Comparison of ENCODE assay signal across 1 cellular context in the genomic region with DNA sequence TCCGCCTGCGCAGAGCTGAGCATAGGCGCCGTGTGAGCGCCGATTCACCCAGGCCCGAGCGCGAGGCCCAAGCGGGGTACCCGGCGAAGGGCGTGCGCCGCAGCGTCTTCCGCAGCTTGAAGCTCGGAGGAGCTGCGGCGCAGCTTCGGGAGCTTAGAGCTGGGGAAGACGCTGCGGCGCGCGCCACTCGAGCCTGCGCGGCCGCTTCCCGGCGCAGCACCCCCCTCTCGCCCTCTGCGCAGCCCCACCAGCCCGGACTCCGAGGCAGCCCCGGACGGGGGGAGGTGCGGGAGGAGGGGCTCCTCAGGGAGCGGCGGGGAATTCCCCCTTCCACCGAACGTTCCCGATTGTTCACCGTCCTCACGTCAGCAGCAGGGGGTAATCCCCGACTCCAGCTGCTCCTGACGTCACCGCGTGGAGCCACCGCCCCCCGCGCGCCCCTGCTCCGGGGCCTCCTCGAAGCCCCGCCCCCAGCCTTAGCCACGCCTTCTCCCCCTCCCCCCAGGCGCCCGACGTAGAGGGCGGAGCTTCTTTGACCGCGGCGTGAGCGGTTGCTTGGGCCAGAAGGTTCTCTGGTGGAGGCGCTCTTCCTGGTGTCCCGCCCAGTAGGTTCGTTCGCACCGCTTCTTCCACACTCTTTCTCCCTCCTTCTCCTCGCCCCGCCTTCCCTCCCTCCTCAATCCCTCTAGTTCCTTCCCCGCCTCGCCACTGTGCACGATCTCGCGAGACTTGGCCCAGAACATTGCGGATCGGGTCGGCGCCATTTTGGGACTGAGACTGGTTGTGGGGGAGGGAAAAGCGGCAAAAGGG.
TF ChIP-seq lines count a peak whose summit lies in the region.

Gene GPBP1 (plus strand): TSS at position 742 of the 810 bp plus-strand sequence. CDS start 40,072 bp downstream, outside the sequence.

TF ChIP-seq in HepG2, 621 proteins besides CTCF, POLR2A, EP300 and RAD21 (continued from another document and continues in another):
- TF ChIP-seq ZNF503 (CRISPR knock-in tag; IDR thresholded peaks at IDR 0.05) (peak; percentile 82; the same call in 1 of the 2 replicates), EEA1 (CRISPR knock-in tag; IDR thresholded peaks at IDR 0.05; ENCODE audit: borderline replicate concordance) (no peak), AKAP8 (CRISPR knock-in tag; IDR thresholded peaks at IDR 0.05) (0 out of 2 replicates have a peak, but pooled peaks have one; percentile 10), ZFP62 (CRISPR knock-in tag; IDR thresholded peaks at IDR 0.05) (0 out of 2 replicates have a peak, but pooled peaks have one; percentile 11), SPEN (CRISPR knock-in tag; IDR thresholded peaks at IDR 0.05; ENCODE audit: low read depth) (peak; percentile 66; the same call in 1 of the 2 replicates), ZNF609 (CRISPR knock-in tag; IDR thresholded peaks at IDR 0.05; ENCODE audit: borderline replicate concordance) (peak; percentile 61; the same call in 1 of the 2 replicates), ZNF34 (CRISPR knock-in tag; IDR thresholded peaks at IDR 0.05; ENCODE audit: borderline replicate concordance) (peak; percentile 86; the same call in 1 of the 2 replicates), PTBP1 (IDR thresholded peaks at IDR 0.05; ENCODE audit: low read depth, low read length, poor library complexity, severe bottlenecking) (no peak), ZSCAN21 (CRISPR knock-in tag; IDR thresholded peaks at IDR 0.05; ENCODE audit: borderline replicate concordance) (peak; percentile 28; the same call in 1 of the 2 replicates), ZNF747 (CRISPR knock-in tag; IDR thresholded peaks at IDR 0.05; ENCODE audit: borderline replicate concordance) (peak; percentile 64; the same call in 1 of the 2 replicates), KLF16 (CRISPR knock-in tag; IDR thresholded peaks at IDR 0.05) (peak in 1 of 2 experiments; percentile 70; a peak in 2 of 4 replicates), CREB1 (IDR thresholded peaks at IDR 0.05) (peak; percentile 97), CREB1 (CRISPR knock-in tag; IDR thresholded peaks at IDR 0.05) (peak; percentile 82), ZBTB33 (CRISPR knock-in tag; IDR thresholded peaks at IDR 0.05) (no peak), REXO4 (CRISPR knock-in tag; IDR thresholded peaks at IDR 0.05; ENCODE audit: borderline replicate concordance) (no peak), ZNF282 (IDR thresholded peaks at IDR 0.05; ENCODE audit: partially characterized antibody) (no peak), SIN3B (IDR thresholded peaks at IDR 0.05; ENCODE audit: low read length) (peak; percentile 17; the same call in 1 of the 2 replicates), CBX5 (CRISPR knock-in tag; IDR thresholded peaks at IDR 0.05; ENCODE audit: borderline replicate concordance) (no peak; the same call in 1 of the 2 replicates), SRSF9 (IDR thresholded peaks at IDR 0.05; ENCODE audit: borderline replicate concordance, insufficient read depth, low read depth, low read length, poor library complexity, severe bottlenecking) (no peak), ZNF740 (CRISPR knock-in tag; IDR thresholded peaks at IDR 0.05) (peak; percentile 91), PHF20 (CRISPR knock-in tag; IDR thresholded peaks at IDR 0.05) (no peak; the same call in 1 of the 2 replicates), JUNB (CRISPR knock-in tag; IDR thresholded peaks at IDR 0.05; ENCODE audit: borderline replicate concordance) (no peak), ELK4 (CRISPR knock-in tag; IDR thresholded peaks at IDR 0.05; ENCODE audit: borderline replicate concordance) (no peak), PITX1 (CRISPR knock-in tag; IDR thresholded peaks at IDR 0.05) (no peak; the same call in 1 of the 2 replicates), HCFC1 (IDR thresholded peaks at IDR 0.05; ENCODE audit: low read depth, low read length) (no peak), MYNN (CRISPR knock-in tag; IDR thresholded peaks at IDR 0.05; ENCODE audit: low read depth) (0 out of 2 replicates have a peak, but pooled peaks have one; percentile 16), ZBTB39 (CRISPR knock-in tag; IDR thresholded peaks at IDR 0.05) (peak; percentile 62; the same call in 1 of the 2 replicates), HMG20A (CRISPR knock-in tag; IDR thresholded peaks at IDR 0.05; ENCODE audit: borderline replicate concordance) (peak; percentile 35; the same call in 1 of the 2 replicates)
- TF ChIP-seq, protein P1, sequence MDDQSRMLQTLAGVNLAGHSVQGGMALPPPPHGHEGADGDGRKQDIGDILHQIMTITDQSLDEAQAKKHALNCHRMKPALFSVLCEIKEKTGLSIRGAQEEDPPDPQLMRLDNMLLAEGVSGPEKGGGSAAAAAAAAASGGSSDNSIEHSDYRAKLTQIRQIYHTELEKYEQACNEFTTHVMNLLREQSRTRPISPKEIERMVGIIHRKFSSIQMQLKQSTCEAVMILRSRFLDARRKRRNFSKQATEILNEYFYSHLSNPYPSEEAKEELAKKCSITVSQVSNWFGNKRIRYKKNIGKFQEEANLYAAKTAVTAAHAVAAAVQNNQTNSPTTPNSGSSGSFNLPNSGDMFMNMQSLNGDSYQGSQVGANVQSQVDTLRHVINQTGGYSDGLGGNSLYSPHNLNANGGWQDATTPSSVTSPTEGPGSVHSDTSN (CRISPR knock-in tag; IDR thresholded peaks at IDR 0.05; ENCODE audit: borderline replicate concordance): no peak
- TF ChIP-seq, protein P2, sequence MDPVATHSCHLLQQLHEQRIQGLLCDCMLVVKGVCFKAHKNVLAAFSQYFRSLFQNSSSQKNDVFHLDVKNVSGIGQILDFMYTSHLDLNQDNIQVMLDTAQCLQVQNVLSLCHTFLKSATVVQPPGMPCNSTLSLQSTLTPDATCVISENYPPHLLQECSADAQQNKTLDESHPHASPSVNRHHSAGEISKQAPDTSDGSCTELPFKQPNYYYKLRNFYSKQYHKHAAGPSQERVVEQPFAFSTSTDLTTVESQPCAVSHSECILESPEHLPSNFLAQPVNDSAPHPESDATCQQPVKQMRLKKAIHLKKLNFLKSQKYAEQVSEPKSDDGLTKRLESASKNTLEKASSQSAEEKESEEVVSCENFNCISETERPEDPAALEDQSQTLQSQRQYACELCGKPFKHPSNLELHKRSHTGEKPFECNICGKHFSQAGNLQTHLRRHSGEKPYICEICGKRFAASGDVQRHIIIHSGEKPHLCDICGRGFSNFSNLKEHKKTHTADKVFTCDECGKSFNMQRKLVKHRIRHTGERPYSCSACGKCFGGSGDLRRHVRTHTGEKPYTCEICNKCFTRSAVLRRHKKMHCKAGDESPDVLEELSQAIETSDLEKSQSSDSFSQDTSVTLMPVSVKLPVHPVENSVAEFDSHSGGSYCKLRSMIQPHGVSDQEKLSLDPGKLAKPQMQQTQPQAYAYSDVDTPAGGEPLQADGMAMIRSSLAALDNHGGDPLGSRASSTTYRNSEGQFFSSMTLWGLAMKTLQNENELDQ (CRISPR knock-in tag; IDR thresholded peaks at IDR 0.05; ENCODE audit: borderline replicate concordance): no peak
- TF ChIP-seq, protein P3, sequence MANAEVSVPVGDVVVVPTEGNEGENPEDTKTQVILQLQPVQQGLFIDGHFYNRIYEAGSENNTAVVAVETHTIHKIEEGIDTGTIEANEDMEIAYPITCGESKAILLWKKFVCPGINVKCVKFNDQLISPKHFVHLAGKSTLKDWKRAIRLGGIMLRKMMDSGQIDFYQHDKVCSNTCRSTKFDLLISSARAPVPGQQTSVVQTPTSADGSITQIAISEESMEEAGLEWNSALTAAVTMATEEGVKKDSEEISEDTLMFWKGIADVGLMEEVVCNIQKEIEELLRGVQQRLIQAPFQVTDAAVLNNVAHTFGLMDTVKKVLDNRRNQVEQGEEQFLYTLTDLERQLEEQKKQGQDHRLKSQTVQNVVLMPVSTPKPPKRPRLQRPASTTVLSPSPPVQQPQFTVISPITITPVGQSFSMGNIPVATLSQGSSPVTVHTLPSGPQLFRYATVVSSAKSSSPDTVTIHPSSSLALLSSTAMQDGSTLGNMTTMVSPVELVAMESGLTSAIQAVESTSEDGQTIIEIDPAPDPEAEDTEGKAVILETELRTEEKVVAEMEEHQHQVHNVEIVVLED (CRISPR knock-in tag; IDR thresholded peaks at IDR 0.05; ENCODE audit: borderline replicate concordance): peak; percentile 78
- TF ChIP-seq, protein P4, sequence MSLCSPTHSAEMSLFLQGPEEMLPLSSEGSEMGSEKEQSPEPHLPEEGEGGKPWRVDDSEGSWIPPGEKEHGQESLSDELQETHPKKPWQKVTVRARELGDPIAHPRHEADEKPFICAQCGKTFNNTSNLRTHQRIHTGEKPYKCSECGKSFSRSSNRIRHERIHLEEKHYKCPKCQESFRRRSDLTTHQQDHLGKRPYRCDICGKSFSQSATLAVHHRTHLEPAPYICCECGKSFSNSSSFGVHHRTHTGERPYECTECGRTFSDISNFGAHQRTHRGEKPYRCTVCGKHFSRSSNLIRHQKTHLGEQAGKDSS (CRISPR knock-in tag; IDR thresholded peaks at IDR 0.05; ENCODE audit: borderline replicate concordance, low read depth): no peak
